In the genomic region with DNA sequence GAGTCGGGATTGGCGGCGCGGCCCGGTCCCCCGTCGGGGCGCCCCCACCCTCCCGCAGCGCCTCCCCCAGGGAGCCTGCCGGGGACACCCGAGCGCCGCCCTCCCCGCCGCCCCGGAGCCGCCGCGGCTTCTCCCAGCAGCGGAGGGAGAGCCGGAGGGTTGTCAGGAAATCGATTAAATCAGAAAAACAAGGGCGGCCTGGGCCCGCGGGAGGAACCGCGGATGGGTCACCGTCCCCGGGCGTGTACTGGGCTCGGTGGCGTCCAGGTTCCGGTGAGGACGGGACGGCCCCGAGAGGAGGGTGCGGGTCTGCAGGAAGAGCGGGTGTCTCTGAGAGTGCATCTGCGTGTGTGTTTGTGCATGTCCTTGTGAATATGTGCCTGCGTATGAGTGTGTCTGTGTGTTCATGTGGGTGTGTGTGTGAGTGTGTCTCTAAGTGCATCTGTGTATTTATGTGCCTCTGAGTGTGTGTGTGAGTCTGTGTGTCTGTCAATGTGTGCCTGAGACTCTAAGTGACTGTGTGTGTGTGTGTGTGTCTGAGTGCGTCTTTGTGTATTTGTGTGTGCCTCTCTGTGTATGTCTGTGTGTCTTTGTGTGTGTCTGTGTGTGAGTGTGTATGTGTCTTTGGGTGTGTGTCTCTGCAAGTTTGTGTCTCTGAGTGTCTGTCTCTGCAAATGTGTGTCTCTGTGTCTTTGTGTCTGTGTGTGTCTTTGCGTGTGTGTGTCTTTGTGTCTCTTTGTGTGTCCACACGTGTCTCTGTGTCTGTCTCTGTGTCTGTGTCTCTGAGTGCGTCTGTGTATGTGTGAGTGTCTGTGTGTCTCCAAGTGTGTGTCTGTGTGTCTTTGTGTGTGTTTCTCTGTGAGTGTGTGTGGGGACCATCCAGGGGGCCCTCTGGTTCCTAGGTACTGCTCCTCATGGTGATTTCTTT, we compare ENCODE assay signal across 8 cellular contexts. TPM values are rescaled to one million over a fixed set of nuclear protein-coding genes. Genes with fewer than 3 reads are reported as not detected.
A peak's percentile ranks its signal among the peaks of the same experiment; 100 is the strongest.
DNase-seq lines count a peak whose midpoint lies in the region; ATAC-seq and TF ChIP-seq lines count a peak whose summit lies in the region.

No MANE protein-coding gene starts in this region.

- H3K27ac ChIP-seq in heart left ventricle (peak overlapping the region; percentile 73 to 93 (median 84)), SJCRH30 (no peak overlapping the region), body of pancreas (peak overlapping the region; percentile 78 to 89 (median 82)), subcutaneous abdominal adipose tissue (ENCODE audit: low read depth, low read length) (peak overlapping the region; percentile 84)

- WGBS in heart left ventricle, 4 donors = 7 to 47% (median 8%) methylated on average over 5 to 45 of the region's 45 CpGs
- WGBS in body of pancreas, 2 donors = 3 to 5% methylated on average over 20 to 43 of the region's 45 CpGs

- peak overlapping the region; percentile 63 to 83 (median 79) for H3K9ac ChIP-seq in subcutaneous abdominal adipose tissue (ENCODE audit: low read length in 5 of 5)

- no peaks in the 10 kb centered on the region for H3K36me3 ChIP-seq in heart left ventricle
- no peaks in the 10 kb centered on the region for H3K36me3 ChIP-seq in SJCRH30
- no peaks in the 10 kb centered on the region for H3K36me3 ChIP-seq in body of pancreas (replicated peaks in 1 of 2; ENCODE audit: insufficient read depth in 1 of 2, low read depth in 2 of 2)
- peaks cover 0 to 3% (median 0%) of the 10 kb centered on the region in 5 donors for H3K36me3 ChIP-seq in subcutaneous abdominal adipose tissue (ENCODE audit: control insufficient read depth in 5 of 5, insufficient read depth in 5 of 5, low read length in 5 of 5)

- DNase-seq in heart left ventricle (peak in 3 of 5 donors; percentile 37 to 68 (median 41)), Right ventricle myocardium inferior (ENCODE audit: missing footprints) (no peak), SJCRH30 (no peak), body of pancreas (peak in 3 of 4 donors; percentile 42 to 50 (median 43)), left lobe of liver (ENCODE audit: low spot score) (peak; percentile 60), COR-L47 (lab: John Stamatoyannopoulos, UW) (no peak)

- H3K4me3 ChIP-seq in heart left ventricle (peak overlapping the region; percentile 60 to 100 (median 91)), SJCRH30 (peak overlapping the region; percentile 46), body of pancreas (peak overlapping the region; percentile 54 to 84), subcutaneous abdominal adipose tissue (ENCODE audit: low read depth in 1 of 5, low read length in 5 of 5) (peak overlapping the region; percentile 77 to 99 (median 95))

- H3K27me3 ChIP-seq in heart left ventricle (no peaks in the 10 kb centered on the region), SJCRH30 (peaks cover 18% of the 10 kb centered on the region), body of pancreas (no peaks in the 10 kb centered on the region), subcutaneous abdominal adipose tissue (ENCODE audit: control insufficient read depth in 5 of 5, insufficient read depth in 4 of 5, low read length in 5 of 5) (no peaks in the 10 kb centered on the region)

- no peak for TF ChIP-seq POLR2A in heart left ventricle (IDR thresholded peaks at IDR 0.05)
- TF ChIP-seq POLR2A in body of pancreas (IDR thresholded peaks at IDR 0.05) = peak in 2 of 3 donors; percentile 25

- ATAC-seq in heart left ventricle (peak in 1 of 4 donors; percentile 7), Right ventricle myocardium inferior (no peak), body of pancreas (peak; percentile 20), left lobe of liver (peak; percentile 27), GM19023 (IDR thresholded peaks at IDR 0.05; ENCODE audit: unreplicated experiment) (no peak)

- intact Hi-C loops in heart left ventricle (cut with DNase I) = loop anchor here in 7 of 10 donors (5.0 to 10.0 kb wide), 7 partner anchors 79 to 199 kb away; no protein-coding TSS in a partner anchor
- intact Hi-C loops in Right ventricle myocardium inferior (cut with DNase I) = loop anchor here (2.0 kb wide), 1 partner anchor 91 kb away; no protein-coding TSS in a partner anchor
- intact Hi-C loops in body of pancreas (cut with DNase I) = no loop called here

- H3K4me1 ChIP-seq in heart left ventricle (peaks cover 0 to 52% (median 31%) of the 10 kb centered on the region in 12 donors), SJCRH30 (no peaks in the 10 kb centered on the region), body of pancreas (peaks cover 64% of the 10 kb centered on the region), subcutaneous abdominal adipose tissue (ENCODE audit: control insufficient read depth in 5 of 5, insufficient read depth in 5 of 5, low read length in 5 of 5) (peaks cover 14 to 80% (median 73%) of the 10 kb centered on the region in 5 donors)

- TF ChIP-seq CTCF in heart left ventricle (IDR thresholded peaks at IDR 0.05) = no peak
- peak in 1 of 7 experiments; percentile 12 for TF ChIP-seq CTCF in body of pancreas (IDR thresholded peaks at IDR 0.05)

- H3K9me3 ChIP-seq in heart left ventricle (peaks cover 0 to 9% (median 2%) of the 10 kb centered on the region in 12 donors), SJCRH30 (replicated peaks) (peaks cover 10% of the 10 kb centered on the region), body of pancreas (no peaks in the 10 kb centered on the region), subcutaneous abdominal adipose tissue (ENCODE audit: control insufficient read depth in 5 of 5, low read length in 5 of 5) (no peaks in the 10 kb centered on the region)

RNA-seq across cellular contexts. Expression of a gene that starts 1.1 kb away (rescaled TPM):
- total RNA-seq in heart left ventricle = 10 to 100 TPM in 3 of 9 donors, 1 to 10 TPM in 6; 7.7 to 27.2 (median 9.2) TPM
- polyA plus RNA-seq in heart left ventricle = 10 to 100 TPM in 1 of 2 donors, 1 to 10 TPM in 1; 7.0 to 10.9 TPM
- 16.5 TPM for total RNA-seq in Right ventricle myocardium inferior
- 0.20 and 0.43 TPM in 2 replicates for total RNA-seq in SJCRH30 (2014; rRNA removed; shearing (Covaris generic))
- total RNA-seq in body of pancreas = 10 to 100 TPM; 14.5 to 16.5 TPM
- 6.2 TPM for total RNA-seq in left lobe of liver

RNA-seq across cellular contexts. Expression of a gene that starts 59.2 kb away (rescaled TPM):
- total RNA-seq in heart left ventricle (10 to 100 TPM; 16.0 to 54.5 (median 27.9) TPM), Right ventricle myocardium inferior (18.7 TPM), body of pancreas (10 to 100 TPM; 24.1 to 35.6 TPM), left lobe of liver (116 TPM)
- polyA plus RNA-seq in heart left ventricle = 10 to 100 TPM; 11.0 to 15.7 TPM
- total RNA-seq in SJCRH30 (2014; rRNA removed; shearing (Covaris generic)) = 5.9 and 7.0 TPM in 2 replicates

Comparison
In these comparisons a context has a peak if more than half of its experiments do, and no peak if none do; other contexts are left out.
1. DNase-seq: peak in heart left ventricle (3 of 5), body of pancreas (3 of 4) and left lobe of liver (single experiment); none in Right ventricle myocardium inferior (single experiment), SJCRH30 (0 of 2) and COR-L47 (single experiment).
2. ATAC-seq: peak in body of pancreas (single experiment) and left lobe of liver (single experiment); none in Right ventricle myocardium inferior (single experiment) and GM19023 (single experiment).
3. POLR2A ChIP-seq: peak in body of pancreas (2 of 3); none in heart left ventricle (0 of 2).
4. Peak in every context shown above with its lines, with median percentiles within 50 percentile points of each other: H3K4me3 ChIP-seq.